Comparison of ENCODE assay signal across 20 cellular contexts in the genomic region with DNA sequence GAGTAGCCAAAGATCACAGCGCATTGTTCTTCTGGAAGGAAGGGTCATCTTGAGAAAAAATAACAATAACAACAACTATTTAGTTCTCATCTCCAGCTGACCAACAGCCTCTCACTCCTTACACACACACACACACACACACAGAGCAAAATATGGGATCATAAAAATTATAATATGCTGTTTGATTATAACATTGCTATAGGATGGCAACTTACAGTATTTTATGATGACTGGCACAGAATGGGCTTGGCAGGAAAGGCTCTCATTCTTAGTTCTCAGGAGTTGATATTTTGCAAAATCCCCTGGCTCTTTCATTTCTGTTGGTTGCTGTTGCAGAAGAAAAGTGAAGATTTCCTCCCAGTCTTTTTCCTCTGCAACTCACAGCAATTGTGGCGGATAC.
DNase-seq lines count a peak whose midpoint lies in the region; ATAC-seq and TF ChIP-seq lines count a peak whose summit lies in the region.
"Had no signal": no experiment of that assay in that cellular context is flagged by ENCODE, and none has a peak within 500 bp of the region (broad histone marks: within the 10 kb centered on the region; RNA-seq: fewer than 3 reads in every experiment).

No MANE protein-coding gene starts in this region.

- H3K4me3 Mint-ChIP-seq in activated CD4-positive, alpha-beta T cell treated with anti-CD3 and anti-CD28 coated beads, Interleukin-2, amount 10 ng/mL, durations not matched to agents 24 days and 14 days: no peak overlapping the region
- H3K4me3 Mint-ChIP-seq in neural progenitor cell: peak overlapping the region; percentile 65
- H3K4me3 Mint-ChIP-seq in activated T-cell treated with anti-CD3 and anti-CD28 coated beads, Interleukin-2, amount 50 U/mL, for 72 hours: no peak overlapping the region
- H3K4me3 Mint-ChIP-seq: CD4-positive, CD25-positive, alpha-beta regulatory T cell had no signal

- no peaks in the 10 kb centered on the region for H3K9me3 ChIP-seq in neural progenitor cell (ENCODE audit: low read depth)
- H3K9me3 ChIP-seq in A673 (ENCODE audit: low read depth, low read length, poor library complexity, severe bottlenecking): no peaks in the 10 kb centered on the region
- H3K9me3 ChIP-seq: BLaER1, SJSA1 had no signal

- H2BK15ac ChIP-seq in mesendoderm (replicated peaks; ENCODE audit: low read depth): no peak overlapping the region

- no peak for TF ChIP-seq CTCF in neural progenitor cell (IDR thresholded peaks at IDR 0.05)
- TF ChIP-seq CTCF in A673 (conservative IDR thresholded peaks at IDR 0.05; ENCODE audit: low read depth, low read length): no peak

- no peak overlapping the region for H4K8ac ChIP-seq in mesendoderm (ENCODE audit: low read depth, low read length)

- no peak overlapping the region for H3K4ac ChIP-seq in mesendoderm (ENCODE audit: low read depth, low read length)

- WGBS in mesendoderm (ENCODE audit: extremely low coverage, insufficient coverage, low lambda C conversion rate): no CpG with 5 or more reads among the region's 2 CpGs

- H3K27me3 Mint-ChIP-seq in activated CD4-positive, alpha-beta T cell treated with anti-CD3 and anti-CD28 coated beads, Interleukin-2, amount 10 ng/mL, durations not matched to agents 24 days and 14 days: peaks cover 2% of the 10 kb centered on the region
- H3K27me3 Mint-ChIP-seq in neural progenitor cell (ENCODE audit: insufficient read depth, low read depth): no peaks in the 10 kb centered on the region
- peaks cover 4% of the 10 kb centered on the region for H3K27me3 Mint-ChIP-seq in activated T-cell treated with anti-CD3 and anti-CD28 coated beads, Interleukin-2, amount 50 U/mL, for 72 hours (ENCODE audit: low read depth)

- no peak overlapping the region for H3K23ac ChIP-seq in mesendoderm (ENCODE audit: low read length)

- CTCF ChIA-PET in A673 (lab: Charles Lee): no interaction called here

- no peaks in the 10 kb centered on the region for H4K20me1 ChIP-seq in neural progenitor cell (ENCODE audit: low read depth)
- H4K20me1 ChIP-seq: BLaER1 had no signal

- H3K9ac ChIP-seq in mesendoderm (ENCODE audit: low read length) (no peak overlapping the region), neural progenitor cell (no peak overlapping the region)
- H3K9ac ChIP-seq: BLaER1 had no signal

- H3K4me3 ChIP-seq in mesendoderm (ENCODE audit: low read length): no peak overlapping the region
- no peak overlapping the region for H3K4me3 ChIP-seq in neural progenitor cell
- H3K4me3 ChIP-seq in A673 (ENCODE audit: low read depth, low read length, poor library complexity, severe bottlenecking): no peak overlapping the region
- H3K4me3 ChIP-seq: BLaER1, PC-9, SJSA1 had no signal

- no peaks in the 10 kb centered on the region for H3K36me3 Mint-ChIP-seq in activated CD4-positive, alpha-beta T cell treated with anti-CD3 and anti-CD28 coated beads, Interleukin-2, amount 10 ng/mL, durations not matched to agents 24 days and 14 days (ENCODE audit: low read depth)
- peaks cover 3% of the 10 kb centered on the region for H3K36me3 Mint-ChIP-seq in neural progenitor cell
- H3K36me3 Mint-ChIP-seq in activated T-cell treated with anti-CD3 and anti-CD28 coated beads, Interleukin-2, amount 50 U/mL, for 72 hours (ENCODE audit: insufficient read depth in 2 of 2): no peaks in the 10 kb centered on the region
- H3K36me3 Mint-ChIP-seq: CD4-positive, CD25-positive, alpha-beta regulatory T cell had no signal

- intact Hi-C loops in activated CD4-positive, alpha-beta T cell treated with anti-CD3 and anti-CD28 coated beads, Interleukin-2, amount 10 ng/mL, durations not matched to agents 24 days and 14 days (cut with micrococcal nuclease): no loop called here
- intact Hi-C loops in A673 (cut with micrococcal nuclease; ENCODE audit: unreplicated experiment): no loop called here

- peak overlapping the region; percentile 60 for H3K18ac ChIP-seq in mesendoderm (ENCODE audit: low read length)

- no peak overlapping the region for H2AK5ac ChIP-seq in mesendoderm (ENCODE audit: low read length)

- H2AFZ ChIP-seq in neural progenitor cell (replicated peaks): no peak overlapping the region
- H2AFZ ChIP-seq: PC-9 had no signal

- ATAC-seq in activated T-cell treated with anti-CD3 and anti-CD28 coated beads, Interleukin-2, amount 50 U/mL, for 72 hours (replicated peaks in 1 of 2): no peak
- ATAC-seq: Right ventricle myocardium inferior had no signal

- peak overlapping the region; percentile 22 for H3K56ac ChIP-seq in mesendoderm (ENCODE audit: low read length)

- H3F3A ChIP-seq in neural progenitor cell (ENCODE audit: low read depth): no peaks in the 10 kb centered on the region

- no peak overlapping the region for H3K4me2 ChIP-seq in mesendoderm (ENCODE audit: low read length)
- H3K4me2 ChIP-seq in neural progenitor cell: peak overlapping the region; percentile 36
- H3K4me2 ChIP-seq: BLaER1, PC-9 had no signal

- no peak overlapping the region for H2BK5ac ChIP-seq in mesendoderm (ENCODE audit: low read length)

- H3K36me3 ChIP-seq in mesendoderm (ENCODE audit: control insufficient read depth, insufficient read depth, low read length): no peaks in the 10 kb centered on the region
- H3K36me3 ChIP-seq in neural progenitor cell: peaks cover under 1% of the 10 kb centered on the region
- no peaks in the 10 kb centered on the region for H3K36me3 ChIP-seq in A673 (ENCODE audit: insufficient read depth, low read length, poor library complexity, severe bottlenecking)
- H3K36me3 ChIP-seq: BLaER1, SJSA1 had no signal

- peaks cover 3% of the 10 kb centered on the region for H3K4me1 Mint-ChIP-seq in activated CD4-positive, alpha-beta T cell treated with anti-CD3 and anti-CD28 coated beads, Interleukin-2, amount 10 ng/mL, durations not matched to agents 24 days and 14 days
- peaks cover 42% of the 10 kb centered on the region for H3K4me1 Mint-ChIP-seq in neural progenitor cell
- H3K4me1 Mint-ChIP-seq in activated T-cell treated with anti-CD3 and anti-CD28 coated beads, Interleukin-2, amount 50 U/mL, for 72 hours (ENCODE audit: low read depth): peaks cover 6% of the 10 kb centered on the region

- H3K27me3 ChIP-seq in mesendoderm (ENCODE audit: insufficient read depth, low read length, poor library complexity) (no peaks in the 10 kb centered on the region), neural progenitor cell (no peaks in the 10 kb centered on the region), A673 (replicated peaks; ENCODE audit: insufficient read depth, low read depth, low read length, poor library complexity) (no peaks in the 10 kb centered on the region)
- H3K27me3 ChIP-seq: BLaER1, SJSA1 had no signal

- H3K4me1 ChIP-seq in mesendoderm (ENCODE audit: control insufficient read depth, low read depth, low read length) (peaks cover 3% of the 10 kb centered on the region), neural progenitor cell (peaks cover 18% of the 10 kb centered on the region), A673 (ENCODE audit: insufficient read depth, low read length, poor library complexity, severe bottlenecking) (no peaks in the 10 kb centered on the region)
- H3K4me1 ChIP-seq: SJSA1 had no signal

- H3K79me2 ChIP-seq in mesendoderm (ENCODE audit: control insufficient read depth, insufficient read depth, low read length) (no peaks in the 10 kb centered on the region), neural progenitor cell (ENCODE audit: low read depth) (no peaks in the 10 kb centered on the region)

- no peak overlapping the region for H3K27ac Mint-ChIP-seq in activated CD4-positive, alpha-beta T cell treated with anti-CD3 and anti-CD28 coated beads, Interleukin-2, amount 10 ng/mL, durations not matched to agents 24 days and 14 days
- peak overlapping the region; percentile 94 for H3K27ac Mint-ChIP-seq in neural progenitor cell
- no peak overlapping the region for H3K27ac Mint-ChIP-seq in activated T-cell treated with anti-CD3 and anti-CD28 coated beads, Interleukin-2, amount 50 U/mL, for 72 hours
- H3K27ac Mint-ChIP-seq: CD4-positive, CD25-positive, alpha-beta regulatory T cell had no signal

- no peak overlapping the region for H2BK120ac ChIP-seq in mesendoderm (ENCODE audit: low read depth, low read length)

- POLR2A ChIA-PET in A673 (lab: Charles Lee; ENCODE audit: low non-redundant PET): no interaction called here

- BruUV-seq in A673 (replicated peaks; lab: Mats Ljungman, UMichigan): no TSS peak

- peaks cover 15% of the 10 kb centered on the region for H3K9me3 Mint-ChIP-seq in activated CD4-positive, alpha-beta T cell treated with anti-CD3 and anti-CD28 coated beads, Interleukin-2, amount 10 ng/mL, durations not matched to agents 24 days and 14 days
- H3K9me3 Mint-ChIP-seq in neural progenitor cell: no peaks in the 10 kb centered on the region
- H3K9me3 Mint-ChIP-seq in activated T-cell treated with anti-CD3 and anti-CD28 coated beads, Interleukin-2, amount 50 U/mL, for 72 hours: no peaks in the 10 kb centered on the region
- H3K9me3 Mint-ChIP-seq: CD4-positive, CD25-positive, alpha-beta regulatory T cell had no signal

- no peak overlapping the region for H4K5ac ChIP-seq in mesendoderm (ENCODE audit: low read length)

- H3K27ac ChIP-seq in mesendoderm (ENCODE audit: low read depth, low read length) (no peak overlapping the region), neural progenitor cell (peak overlapping the region; percentile 23), A673 (ENCODE audit: low read depth, low read length, poor library complexity, severe bottlenecking) (no peak overlapping the region)
- H3K27ac ChIP-seq: BLaER1, PC-9, SJSA1 had no signal

- no peaks in the 10 kb centered on the region for H3K79me1 ChIP-seq in mesendoderm (ENCODE audit: low read length)

- peak; percentile 8 for DNase-seq in activated CD4-positive, alpha-beta T cell treated with anti-CD3 and anti-CD28 coated beads, Interleukin-2, amount 10 ng/mL, durations not matched to agents 24 days and 14 days
- no peak for DNase-seq in activated CD4-positive, alpha-beta T cell treated with anti-CD3 and anti-CD28 coated beads for 1 hour
- DNase-seq in mesendoderm (no peak), neural progenitor cell (ENCODE audit: low spot score) (no peak), nucleus accumbens (lab: John Stamatoyannopoulos, UW) (no peak), HCEC 1CT (no peak), A673 (ENCODE audit: low spot score) (no peak)
- no peak for DNase-seq in activated T-cell treated with anti-CD3 and anti-CD28 coated beads, Interleukin-2, amount 50 U/mL, for 72 hours
- DNase-seq: 8988T; CD4-positive, CD25-positive, alpha-beta regulatory T cell; KBM-7; MV-4-11; NCI-H1105; NCI-H1436 treated with DMSO at 0.1 percent for 48 hours; NCI-H187 treated with DMSO at 0.1 percent for 48 hours; NCI-H526 treated with DMSO at 0.1 percent for 48 hours; PC-9 had no signal
